ENCODE assay signal across 9 cellular contexts in the genomic region with DNA sequence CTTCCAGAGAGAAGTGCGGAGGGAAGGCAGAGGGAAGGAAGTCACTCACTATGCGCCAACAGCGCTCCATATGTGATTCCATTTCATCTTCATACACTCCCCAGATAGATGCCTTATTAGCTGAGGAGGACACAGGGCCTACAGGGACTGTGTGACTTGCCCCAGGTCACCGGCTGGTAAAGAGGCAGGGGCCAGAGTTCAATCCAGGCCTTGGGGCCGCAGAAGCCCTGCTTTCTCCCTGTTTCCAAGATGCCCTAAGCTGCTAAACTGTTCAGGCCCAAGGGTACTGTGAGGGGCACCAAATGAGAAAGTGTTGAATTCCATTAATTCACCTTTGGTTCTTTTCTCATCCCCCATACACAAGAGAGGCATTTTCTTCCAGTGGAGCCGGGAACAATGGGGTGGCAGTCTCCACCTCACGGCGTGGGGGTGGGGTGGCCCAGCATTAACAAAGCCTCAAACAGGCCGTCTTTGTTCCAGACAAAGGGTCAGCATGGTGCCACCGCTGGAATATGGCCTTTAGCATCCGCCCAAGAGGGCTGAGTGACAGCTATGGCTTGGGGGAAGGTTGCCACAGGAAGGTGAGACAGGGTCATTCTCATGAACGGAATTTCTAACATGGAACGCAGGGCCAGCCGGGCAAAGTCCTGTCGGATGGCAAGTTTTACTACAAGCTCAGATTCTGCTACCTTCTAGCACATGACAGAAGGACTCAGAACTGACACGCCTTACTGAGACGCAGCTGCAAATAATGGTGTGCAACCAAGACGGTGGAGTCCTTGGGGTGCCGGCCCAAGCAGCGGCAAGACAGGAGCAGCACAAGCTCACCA.
DNase-seq lines count a peak whose midpoint lies in the region; ATAC-seq and TF ChIP-seq lines count a peak whose summit lies in the region.
"Had no signal": no experiment of that assay in that cellular context is flagged by ENCODE, and none has a peak within 500 bp of the region (broad histone marks: within the 10 kb centered on the region; RNA-seq: fewer than 3 reads in every experiment).

No MANE protein-coding gene starts in this region.

- ATAC-seq in HG03439 (IDR thresholded peaks at IDR 0.05; ENCODE audit: unreplicated experiment): no peak

- no peak for TF ChIP-seq CTCF in GM20000 (IDR thresholded peaks at IDR 0.05; ENCODE audit: extremely low read depth, missing control alignments)

- peak; percentile 92 for DNase-seq in Ammon's horn (ENCODE audit: low spot score)
- DNase-seq in NCI-H146 treated with DMSO at 0.1 percent for 48 hours (lab: John Stamatoyannopoulos, UW; ENCODE audit: unreplicated experiment): peak; percentile 84
- DNase-seq in globus pallidus (ENCODE audit: low spot score): peak; percentile 96
- peak; percentile 15 for DNase-seq in middle frontal gyrus (ENCODE audit: extremely low spot score, low spot score)
- DNase-seq in MG63: no peak
- DNase-seq in GM20000 (ENCODE audit: low spot score): no peak
- no peak for DNase-seq in activated CD4-positive, CD25-positive, alpha-beta regulatory T cell treated with anti-CD3 and anti-CD28 coated beads, Interleukin-2, amount 50 U/mL, for 72 hours

- no peaks in the 10 kb centered on the region for H3K27me3 ChIP-seq in MG63
- H3K27me3 ChIP-seq: suprapubic skin had no signal

- no peak overlapping the region for H3K4me3 ChIP-seq in MG63
- H3K4me3 ChIP-seq: suprapubic skin had no signal

- peaks cover 5% of the 10 kb centered on the region; the same call in 1 of the 2 replicates for H3K9me3 ChIP-seq in MG63
- H3K9me3 ChIP-seq: suprapubic skin had no signal

- H3K36me3 ChIP-seq in MG63: no peaks in the 10 kb centered on the region; the same call in 1 of the 2 replicates

Comparison
In these comparisons a context has a peak if more than half of its experiments do, and no peak if none do; other contexts are left out.
1. DNase-seq: peak in Ammon's horn (single experiment), NCI-H146 treated with DMSO at 0.1 percent for 48 hours (single experiment), globus pallidus (single experiment) and middle frontal gyrus (single experiment); none in MG63 (single experiment), GM20000 (single experiment) and activated CD4-positive, CD25-positive, alpha-beta regulatory T cell treated with anti-CD3 and anti-CD28 coated beads, Interleukin-2, amount 50 U/mL, for 72 hours (single experiment).